9 cellular contexts compared by ENCODE assay signal in genomic region chr15:88456733-88457132, GRCh38.
"Had no signal": no experiment of that assay in that cellular context is flagged by ENCODE, and none has a peak within 500 bp of the region (broad histone marks: within the 10 kb centered on the region; RNA-seq: fewer than 3 reads in every experiment).

No MANE protein-coding gene starts in this region.

- ATAC-seq: HCT116 had no signal

- H3K27ac Mint-ChIP-seq: IgD-negative memory B cell had no signal

- H3K9me3 Mint-ChIP-seq: IgD-negative memory B cell had no signal

- H3K27ac ChIP-seq: GM23248, HL-60 had no signal

- H3K4me3 ChIP-seq: GM23248, HAP-1 had no signal

- H3K27me3 Mint-ChIP-seq: IgD-negative memory B cell had no signal

- H3K4me1 ChIP-seq: HAP-1 had no signal

- H3K9me3 ChIP-seq: HAP-1 had no signal

- FAIRE-seq: HepG2 had no signal

- DNase-seq: GM23248, GOT3, H7, KBM-7 had no signal
